ENCODE assay signal across 30 cellular contexts in genomic region chr1:11887666-11888007, GRCh38. TPM values are rescaled to one million over a fixed set of nuclear protein-coding genes. Genes with fewer than 3 reads are reported as not detected.
"Had no signal": no experiment of that assay in that cellular context is flagged by ENCODE, and none has a peak within 500 bp of the region (broad histone marks: within the 10 kb centered on the region; RNA-seq: fewer than 3 reads in every experiment).

No MANE protein-coding gene starts in this region.

- H3K27ac ChIP-seq: coronary artery, dorsolateral prefrontal cortex, right lobe of liver, testis, transverse colon had no signal

- H3K9me3 Mint-ChIP-seq: activated naive CD4-positive, alpha-beta T cell treated with anti-CD3 and anti-CD28 coated beads, Interleukin-2, amount 50 U/mL, for 72 hours; activated T-cell treated with anti-CD3 and anti-CD28 coated beads, Interleukin-2, amount 50 U/mL, for 72 hours; T-helper 2 cell treated with Interferon-gamma antibody and Interleukin-4, amounts not matched to agents 5 μg/mL and 100 μg/mL, for 36 hours had no signal

- DNase-seq: activated CD4-positive, alpha-beta T cell treated with anti-CD3 and anti-CD28 coated beads for 4 hours; activated CD4-positive, alpha-beta T cell treated with anti-CD3 and anti-CD28 coated beads, Interleukin-2, amount 50 U/mL, for 4 hours; activated naive CD4-positive, alpha-beta T cell; activated T-cell treated with anti-CD3 and anti-CD28 coated beads for 4 hours; activated T-cell treated with anti-CD3 and anti-CD28 coated beads, Interleukin-2, amount 50 U/mL, for 72 hours; anterior cingulate cortex; dorsolateral prefrontal cortex; effector memory CD4-positive, alpha-beta T cell; erythroblast; head of caudate nucleus; kidney glomerular epithelial cell; mammary epithelial cell; nucleus accumbens; right lobe of liver; stimulated activated CD4-positive, alpha-beta T cell treated with anti-CD3 and anti-CD28 coated beads, Interleukin-2, amount 100 ng/mL, for 48 hours; stimulated activated naive CD8-positive, alpha-beta T cell treated with anti-CD3 and anti-CD28 coated beads, Interleukin-15, Interleukin-2, amounts not matched to agents 100 U/mL and 50 U/mL, for 24 hours; T-helper 1 cell; transverse colon had no signal

- H3K9me3 ChIP-seq: right lobe of liver, testis, transverse colon had no signal

- H3K4me3 ChIP-seq: coronary artery, dorsolateral prefrontal cortex, right lobe of liver, testis, transverse colon had no signal

- ATAC-seq: activated naive CD4-positive, alpha-beta T cell treated with anti-CD3 and anti-CD28 coated beads, Interleukin-2, amount 50 U/mL, for 72 hours; activated T-cell treated with anti-CD3 and anti-CD28 coated beads, Interleukin-2, amount 50 U/mL, for 72 hours; right lobe of liver; stimulated activated naive CD8-positive, alpha-beta T cell treated with anti-CD3 and anti-CD28 coated beads, Interleukin-15, Interleukin-2, amounts not matched to agents 100 U/mL and 50 U/mL, for 24 hours had no signal

- H3K27ac Mint-ChIP-seq: activated naive CD4-positive, alpha-beta T cell treated with anti-CD3 and anti-CD28 coated beads, Interleukin-2, amount 50 U/mL, for 72 hours; activated T-cell treated with anti-CD3 and anti-CD28 coated beads, Interleukin-2, amount 50 U/mL, for 72 hours; T-helper 2 cell treated with Interferon-gamma antibody and Interleukin-4, amounts not matched to agents 5 μg/mL and 100 μg/mL, for 36 hours had no signal

- H3K4me1 ChIP-seq: right lobe of liver had no signal

- H3K4me3 Mint-ChIP-seq: activated T-cell treated with anti-CD3 and anti-CD28 coated beads, Interleukin-2, amount 50 U/mL, for 72 hours; T-helper 2 cell treated with Interferon-gamma antibody and Interleukin-4, amounts not matched to agents 5 μg/mL and 100 μg/mL, for 36 hours had no signal

- H3K36me3 ChIP-seq: right lobe of liver, transverse colon had no signal

- H3K36me3 Mint-ChIP-seq: activated naive CD4-positive, alpha-beta T cell treated with anti-CD3 and anti-CD28 coated beads, Interleukin-2, amount 50 U/mL, for 72 hours had no signal

- H3K27me3 ChIP-seq: dorsolateral prefrontal cortex, right lobe of liver, testis had no signal

RNA-seq across cellular contexts. Expression of gene NPPB, which starts 28.9 kb away (rescaled TPM):
- total RNA-seq: activated naive CD4-positive, alpha-beta T cell treated with anti-CD3 and anti-CD28 coated beads, Interleukin-2, amount 50 U/mL, for 72 hours; activated T-cell treated with anti-CD3 and anti-CD28 coated beads, Interleukin-2, amount 50 U/mL, for 72 hours; bronchial epithelial cell; cerebellum; fibroblast of lung; liver; mucosa of gallbladder; transverse colon; urinary bladder had no signal
- polyA plus RNA-seq: fibroblast of lung, liver, mammary epithelial cell, neural cell, urinary bladder had no signal

RNA-seq across cellular contexts. Expression of gene NPPA, which starts 40.1 kb away (rescaled TPM):
- total RNA-seq: activated naive CD4-positive, alpha-beta T cell treated with anti-CD3 and anti-CD28 coated beads, Interleukin-2, amount 50 U/mL, for 72 hours; activated T-cell treated with anti-CD3 and anti-CD28 coated beads, Interleukin-2, amount 50 U/mL, for 72 hours; bronchial epithelial cell; fibroblast of lung; fibroblast of villous mesenchyme; liver; mammary epithelial cell; mucosa of gallbladder; testis; transverse colon; urinary bladder had no signal
- polyA plus RNA-seq: fibroblast of lung, mammary epithelial cell, neural cell had no signal
